Comparison of ENCODE assay signal across 7 cellular contexts in genomic region chr1:234980657-234981396, GRCh38.
A peak's percentile ranks its signal among the peaks of the same experiment; 100 is the strongest.
DNase-seq lines count a peak whose midpoint lies in the region; ATAC-seq and TF ChIP-seq lines count a peak whose summit lies in the region.

No MANE protein-coding gene starts in this region.

- DNase-seq in HS-27A (ENCODE audit: low read depth): peak; percentile 79
- DNase-seq in activated CD4-positive, CD25-positive, alpha-beta regulatory T cell treated with anti-CD3 and anti-CD28 coated beads, Interleukin-2, amount 50 U/mL, for 16 hours (ENCODE audit: low read depth, low spot score): peak; percentile 34
- DNase-seq in caudate nucleus (lab: John Stamatoyannopoulos, UW): peak in 16 of 61 donors; percentile 16 to 80 (median 42)
- DNase-seq in lower lobe of right lung: peak; percentile 86
- peak; percentile 38 to 83 (median 65) for DNase-seq in stimulated activated CD4-positive, alpha-beta T cell treated with anti-CD3 and anti-CD28 coated beads, TNF-alpha, amount 100 ng/mL, for 24 hours (ENCODE audit: low read depth in 3 of 3)
- no peak for DNase-seq in NCI-H2081 treated with DMSO at 0.1 percent for 48 hours (lab: John Stamatoyannopoulos, UW)

- H3K27me3 ChIP-seq in lower lobe of right lung (ENCODE audit: low read depth): no peaks in the 10 kb centered on the region

- intact Hi-C loops in lower lobe of right lung (cut with DNase I): no loop called here

- TF ChIP-seq POLR2A in GM19193 (IDR thresholded peaks at IDR 0.05; ENCODE audit: extremely low read depth, insufficient read depth, insufficient read length): peak; percentile 55

- peak overlapping the region; percentile 25 for H3K4me3 ChIP-seq in lower lobe of right lung

- H3K9me3 ChIP-seq in lower lobe of right lung: no peaks in the 10 kb centered on the region

- no peak for TF ChIP-seq CTCF in lower lobe of right lung (IDR thresholded peaks at IDR 0.05)

- H3K4me1 ChIP-seq in lower lobe of right lung: peaks cover 96% of the 10 kb centered on the region

- ATAC-seq in lower lobe of right lung: peak; percentile 79 to 81

- H3K27ac ChIP-seq in caudate nucleus (ENCODE audit: low read depth, low read length) (peak overlapping the region; percentile 96), lower lobe of right lung (peak overlapping the region; percentile 93)

- H3K36me3 ChIP-seq in lower lobe of right lung: no peaks in the 10 kb centered on the region
